Comparison of ENCODE assay signal across 16 cellular contexts in the genomic region with DNA sequence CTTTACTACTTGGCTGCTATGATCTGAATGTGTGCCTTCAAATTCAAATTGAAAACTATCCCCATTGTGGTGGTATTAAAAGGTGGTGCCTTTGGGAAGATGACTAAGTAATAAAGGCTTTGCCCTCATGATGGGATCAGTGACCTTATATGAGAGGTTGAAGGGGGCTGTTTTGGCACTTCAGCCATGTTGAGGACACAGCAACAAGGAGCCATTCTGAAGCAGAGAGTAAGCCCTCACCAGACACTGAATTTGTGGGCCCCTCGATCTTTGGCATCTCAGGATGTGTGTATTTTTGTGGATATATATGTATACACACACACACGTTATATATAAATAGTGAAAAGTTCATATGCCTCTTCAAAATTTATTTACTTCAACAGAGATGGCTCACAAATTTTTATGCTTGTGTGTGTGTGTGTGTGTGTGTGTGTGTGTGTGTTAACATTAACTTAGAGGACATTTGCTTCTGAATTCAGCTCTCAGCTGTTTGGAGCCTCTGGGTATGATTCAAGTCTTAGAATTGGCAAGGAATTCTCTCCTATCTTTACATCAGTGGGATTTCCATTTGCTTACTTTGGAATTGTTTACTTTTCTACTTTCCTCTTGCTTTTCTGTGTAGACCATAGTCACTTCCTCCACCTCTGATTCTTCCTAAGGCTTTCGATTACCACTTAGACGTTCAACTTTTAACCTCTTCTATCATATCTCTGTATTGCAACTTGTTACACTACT.
DNase-seq lines count a peak whose midpoint lies in the region; ATAC-seq, FAIRE-seq and TF ChIP-seq lines count a peak whose summit lies in the region.
"Had no signal": no experiment of that assay in that cellular context is flagged by ENCODE, and none has a peak within 500 bp of the region (broad histone marks: within the 10 kb centered on the region; RNA-seq: fewer than 3 reads in every experiment).

No MANE protein-coding gene starts in this region.

- no peak for TF ChIP-seq POLR2A in A549 (IDR thresholded peaks at IDR 0.05; ENCODE audit: low read length)

- H3K9me3 ChIP-seq in A549 (no peaks in the 10 kb centered on the region), astrocyte (ENCODE audit: insufficient read depth, low read depth, low read length) (no peaks in the 10 kb centered on the region)

- no peak for TF ChIP-seq CTCF in A549 (IDR thresholded peaks at IDR 0.05)
- TF ChIP-seq CTCF in HFF-Myc (IDR thresholded peaks at IDR 0.05; ENCODE audit: low read depth, low read length, missing control alignments): no peak
- TF ChIP-seq CTCF in astrocyte (IDR thresholded peaks at IDR 0.05; ENCODE audit: insufficient read depth, low read depth, low read length): no peak
- no peak for TF ChIP-seq CTCF in fibroblast of the aortic adventitia (IDR thresholded peaks at IDR 0.05; ENCODE audit: insufficient read depth, low read length)

- DNase-seq in A549 (ENCODE audit: low read depth in 1 of 2, low spot score in 1 of 2): peak in 1 of 2 experiments; percentile 72
- DNase-seq in HFF-Myc (ENCODE audit: extremely low read depth, low read depth): peak; percentile 1
- DNase-seq in astrocyte (ENCODE audit: low read depth): peak; percentile 23
- DNase-seq in fibroblast of the aortic adventitia (ENCODE audit: low read depth): peak; percentile 82
- DNase-seq in CD1c-positive myeloid dendritic cell (ENCODE audit: extremely low spot score): no peak
- DNase-seq in activated naive CD4-positive, alpha-beta T cell treated with anti-CD3 and anti-CD28 coated beads for 36 hours: no peak
- DNase-seq in cerebellar nuclear complex (lab: John Stamatoyannopoulos, UW): no peak
- DNase-seq: activated CD4-positive, alpha-beta T cell treated with anti-CD3 and anti-CD28 coated beads for 48 hours; activated CD8-positive, alpha-beta memory T cell treated with anti-CD3 and anti-CD28 coated beads, Interleukin-2, amount 50 U/mL, for 48 hours; activated gamma-delta T cell treated with Interleukin-2 at 50 U/mL for 16 hours; KBM-7; midbrain; NCI-H1105; stimulated activated naive CD8-positive, alpha-beta T cell treated with anti-CD3 and anti-CD28 coated beads, Interleukin-15, amount 100 ng/mL, for 72 hours had no signal

- H4K20me1 ChIP-seq in astrocyte (ENCODE audit: insufficient read depth, low read length): no peaks in the 10 kb centered on the region

- no peak overlapping the region for H3K9ac ChIP-seq in astrocyte (ENCODE audit: low read length)
- H3K9ac ChIP-seq: neural progenitor cell had no signal

- no peak overlapping the region for H2AFZ ChIP-seq in astrocyte (ENCODE audit: low read depth, low read length)
- H2AFZ ChIP-seq: neural progenitor cell had no signal

- 0 out of 5 replicates have a peak, but pooled peaks of 1 of the 2 experiments have one; percentile 9 for TF ChIP-seq RAD21 in A549 (conservative IDR thresholded peaks at IDR 0.05 in 1 of 2, IDR thresholded peaks at IDR 0.05 in 1 of 2)

- H3K4me1 ChIP-seq in A549: peaks cover 17% of the 10 kb centered on the region; the same call in 2 of the 3 replicates
- H3K4me1 ChIP-seq in astrocyte (ENCODE audit: insufficient read depth, low read length): no peaks in the 10 kb centered on the region
- H3K4me1 ChIP-seq: neural progenitor cell had no signal

- peak; percentile 80 for FAIRE-seq in A549 (lab: Jason Lieb, UNC)
- FAIRE-seq in astrocyte (lab: Jason Lieb, UNC): no peak

- H3K36me3 Mint-ChIP-seq in astrocyte (ENCODE audit: low read depth, unreplicated experiment): no peaks in the 10 kb centered on the region
- peaks cover under 1% of the 10 kb centered on the region for H3K36me3 Mint-ChIP-seq in activated naive CD4-positive, alpha-beta T cell treated with anti-CD3 and anti-CD28 coated beads for 36 hours (ENCODE audit: low read depth)

- no peak overlapping the region for H3K4me3 Mint-ChIP-seq in astrocyte (ENCODE audit: unreplicated experiment)
- H3K4me3 Mint-ChIP-seq in activated naive CD4-positive, alpha-beta T cell treated with anti-CD3 and anti-CD28 coated beads for 36 hours: no peak overlapping the region
- H3K4me3 Mint-ChIP-seq: neural progenitor cell; stimulated activated naive CD8-positive, alpha-beta T cell treated with anti-CD3 and anti-CD28 coated beads, Interleukin-15, amount 100 ng/mL, for 72 hours had no signal

- H3K9me3 Mint-ChIP-seq in astrocyte (ENCODE audit: unreplicated experiment): no peaks in the 10 kb centered on the region
- H3K9me3 Mint-ChIP-seq in activated naive CD4-positive, alpha-beta T cell treated with anti-CD3 and anti-CD28 coated beads for 36 hours: no peaks in the 10 kb centered on the region
- H3K9me3 Mint-ChIP-seq: neural progenitor cell had no signal

- ATAC-seq in A549 (peak; percentile 34 to 87; a peak in 4 of 6 replicates), HG03175 (IDR thresholded peaks at IDR 0.05; ENCODE audit: unreplicated experiment) (no peak)
- ATAC-seq: stimulated activated naive CD8-positive, alpha-beta T cell treated with anti-CD3 and anti-CD28 coated beads, Interleukin-15, amount 100 ng/mL, for 72 hours had no signal

- WGBS in A549 (ENCODE audit: missing lambda C conversion rate): 21% methylated on average over 4 of the region's 4 CpGs

- POLR2A ChIA-PET in A549 (lab: Yijun Ruan, JAX): interaction anchor here (0.6 kb wide), 1 partner anchor 324 kb away, joined by 3 read pairs; no protein-coding TSS in a partner anchor

- intact Hi-C loops in activated naive CD4-positive, alpha-beta T cell treated with anti-CD3 and anti-CD28 coated beads for 36 hours (cut with micrococcal nuclease): no loop called here

- CTCF ChIA-PET in A549 (lab: Yijun Ruan, JAX): no interaction called here
- CTCF ChIA-PET in activated naive CD4-positive, alpha-beta T cell treated with anti-CD3 and anti-CD28 coated beads for 36 hours (lab: Charles Lee): no interaction called here

- no peak for TF ChIP-seq EP300 in A549 (IDR thresholded peaks at IDR 0.05)

- H3K4me3 ChIP-seq in A549 (no peak overlapping the region), HFF-Myc (replicated peaks; ENCODE audit: low read depth, low read length) (no peak overlapping the region), astrocyte (ENCODE audit: insufficient read depth, low read depth, low read length) (no peak overlapping the region), fibroblast of the aortic adventitia (ENCODE audit: low read depth, low read length) (no peak overlapping the region)
- H3K4me3 ChIP-seq: neural progenitor cell had no signal

- H3K27me3 ChIP-seq in astrocyte (ENCODE audit: insufficient read depth, low read length): no peaks in the 10 kb centered on the region
- H3K27me3 ChIP-seq: neural progenitor cell had no signal

- H3K27me3 Mint-ChIP-seq in astrocyte (ENCODE audit: low read depth, unreplicated experiment): no peaks in the 10 kb centered on the region
- H3K27me3 Mint-ChIP-seq in activated naive CD4-positive, alpha-beta T cell treated with anti-CD3 and anti-CD28 coated beads for 36 hours (ENCODE audit: low read depth): peaks cover under 1% of the 10 kb centered on the region
- H3K27me3 Mint-ChIP-seq: stimulated activated naive CD8-positive, alpha-beta T cell treated with anti-CD3 and anti-CD28 coated beads, Interleukin-15, amount 100 ng/mL, for 72 hours had no signal

- H3K36me3 ChIP-seq in astrocyte (ENCODE audit: insufficient read depth, low read length): no peaks in the 10 kb centered on the region
- H3K36me3 ChIP-seq: neural progenitor cell had no signal

- H3K27ac ChIP-seq in A549 (peak overlapping the region in 1 of 2 experiments; percentile 19; a peak in 1 of 6 replicates), astrocyte (ENCODE audit: low read depth, low read length) (no peak overlapping the region)
- H3K27ac ChIP-seq: neural progenitor cell had no signal

- no peak overlapping the region for H3K27ac Mint-ChIP-seq in astrocyte (ENCODE audit: unreplicated experiment)
- H3K27ac Mint-ChIP-seq in activated naive CD4-positive, alpha-beta T cell treated with anti-CD3 and anti-CD28 coated beads for 36 hours: no peak overlapping the region
- H3K27ac Mint-ChIP-seq: neural progenitor cell; stimulated activated naive CD8-positive, alpha-beta T cell treated with anti-CD3 and anti-CD28 coated beads, Interleukin-15, amount 100 ng/mL, for 72 hours had no signal

- H3K4me2 ChIP-seq in A549 (peak overlapping the region; percentile 47), astrocyte (ENCODE audit: low read length) (no peak overlapping the region)
- H3K4me2 ChIP-seq: neural progenitor cell had no signal

- no peaks in the 10 kb centered on the region for H3K79me2 ChIP-seq in astrocyte (ENCODE audit: insufficient read depth, low read length)

- peaks cover 4% of the 10 kb centered on the region for H3K4me1 Mint-ChIP-seq in astrocyte (ENCODE audit: low read depth, unreplicated experiment)
- no peaks in the 10 kb centered on the region for H3K4me1 Mint-ChIP-seq in activated naive CD4-positive, alpha-beta T cell treated with anti-CD3 and anti-CD28 coated beads for 36 hours (ENCODE audit: low read depth)
- H3K4me1 Mint-ChIP-seq: neural progenitor cell; stimulated activated naive CD8-positive, alpha-beta T cell treated with anti-CD3 and anti-CD28 coated beads, Interleukin-15, amount 100 ng/mL, for 72 hours had no signal

TF ChIP-seq in A549, 52 proteins besides CTCF, POLR2A, EP300 and RAD21:
- TF ChIP-seq JUN (IDR thresholded peaks at IDR 0.05) (no peak), KDM1A (IDR thresholded peaks at IDR 0.05; ENCODE audit: low read depth) (no peak), GATA3 (IDR thresholded peaks at IDR 0.05; ENCODE audit: borderline replicate concordance) (peak; percentile 87)
- TF ChIP-seq, protein P1, sequence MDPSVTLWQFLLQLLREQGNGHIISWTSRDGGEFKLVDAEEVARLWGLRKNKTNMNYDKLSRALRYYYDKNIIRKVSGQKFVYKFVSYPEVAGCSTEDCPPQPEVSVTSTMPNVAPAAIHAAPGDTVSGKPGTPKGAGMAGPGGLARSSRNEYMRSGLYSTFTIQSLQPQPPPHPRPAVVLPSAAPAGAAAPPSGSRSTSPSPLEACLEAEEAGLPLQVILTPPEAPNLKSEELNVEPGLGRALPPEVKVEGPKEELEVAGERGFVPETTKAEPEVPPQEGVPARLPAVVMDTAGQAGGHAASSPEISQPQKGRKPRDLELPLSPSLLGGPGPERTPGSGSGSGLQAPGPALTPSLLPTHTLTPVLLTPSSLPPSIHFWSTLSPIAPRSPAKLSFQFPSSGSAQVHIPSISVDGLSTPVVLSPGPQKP (IDR thresholded peaks at IDR 0.05; ENCODE audit: low read depth, low read length): no peak

Comparison
In these comparisons a context has a peak if more than half of its experiments do, and no peak if none do; other contexts are left out.
1. DNase-seq: peak in HFF-Myc (single experiment), astrocyte (single experiment) and fibroblast of the aortic adventitia (single experiment); none in CD1c-positive myeloid dendritic cell (single experiment), activated naive CD4-positive, alpha-beta T cell treated with anti-CD3 and anti-CD28 coated beads for 36 hours (single experiment) and cerebellar nuclear complex (0 of 2).